In the genomic region with DNA sequence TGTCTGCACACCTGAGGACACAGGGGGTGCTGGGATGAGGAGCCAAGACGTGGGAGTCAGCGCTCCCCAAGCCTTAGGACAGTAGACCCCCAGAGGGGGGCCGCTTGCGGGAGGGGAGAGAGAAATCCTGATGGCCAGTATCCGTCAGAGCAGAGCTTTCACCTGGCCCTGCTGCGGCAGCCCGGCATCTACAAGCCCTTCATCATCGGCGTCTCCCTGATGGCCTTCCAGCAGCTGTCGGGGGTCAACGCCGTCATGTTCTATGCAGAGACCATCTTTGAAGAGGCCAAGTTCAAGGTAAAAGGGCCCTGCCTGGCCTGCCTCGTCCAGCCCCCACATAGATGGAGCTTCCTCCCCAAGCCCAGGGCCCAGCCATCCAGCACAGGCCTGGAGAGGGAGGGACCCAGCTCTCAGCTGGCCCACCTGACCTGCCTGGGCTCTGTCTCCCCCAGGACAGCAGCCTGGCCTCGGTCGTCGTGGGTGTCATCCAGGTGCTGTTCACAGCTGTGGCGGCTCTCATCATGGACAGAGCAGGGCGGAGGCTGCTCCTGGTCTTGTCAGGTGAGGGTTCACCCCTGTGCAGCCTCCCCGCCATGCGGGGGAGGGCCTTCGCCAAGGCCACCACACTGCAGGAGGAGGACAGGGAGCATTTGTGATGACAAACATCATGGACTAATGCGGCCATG, we compare ENCODE assay signal across 28 cellular contexts.
"Had no signal": no experiment of that assay in that cellular context is flagged by ENCODE, and none has a peak within 500 bp of the region (broad histone marks: within the 10 kb centered on the region; RNA-seq: fewer than 3 reads in every experiment).

No MANE protein-coding gene starts in this region.

- H3K27me3 ChIP-seq: brain microvascular endothelial cell, SJSA1 had no signal

- H3K9me3 ChIP-seq: SJSA1, SK-N-SH had no signal

- H3K9ac ChIP-seq: SK-N-SH had no signal

- H3K4me3 ChIP-seq: SJSA1 had no signal

- DNase-seq: activated CD4-positive, alpha-beta T cell treated with anti-CD3 and anti-CD28 coated beads, Interleukin-2, amount 10 ng/mL, durations not matched to agents 24 days and 14 days; activated CD4-positive, alpha-beta T cell treated with anti-CD3 and anti-CD28 coated beads, Interleukin-2, amount 50 U/mL, for 4 hours; activated CD8-positive, alpha-beta T cell treated with anti-CD3 and anti-CD28 coated beads for 36 hours; activated effector memory CD4-positive, alpha-beta T cell treated with anti-CD3 and anti-CD28 coated beads, Interleukin-2, amount 50 U/mL, for 16 hours; activated naive CD4-positive, alpha-beta T cell; activated naive CD4-positive, alpha-beta T cell treated with anti-CD3 and anti-CD28 coated beads, Interleukin-2, amount 50 U/mL, for 16 hours; activated naive CD8-positive, alpha-beta T cell treated with anti-CD3 and anti-CD28 coated beads for 36 hours; activated T-cell treated with anti-CD3 and anti-CD28 coated beads, Interleukin-2, amount 50 U/mL, for 1 hour; activated T-cell treated with anti-CD3 and anti-CD28 coated beads, Interleukin-2, amount 50 U/mL, for 72 hours; amniotic stem cell; aorta; brain microvascular endothelial cell; MM.1S; MV-4-11; NCI-H1092; NCI-H1436 treated with DMSO at 0.1 percent for 48 hours; NCI-H1694 treated with DMSO at 0.1 percent for 48 hours; NCI-H2029; NCI-H345; NCI-H524 treated with DMSO at 0.1 percent for 48 hours; SHP77 treated with DMSO at 0.1 percent for 48 hours; SK-N-SH had no signal

- H3K4me1 Mint-ChIP-seq: activated CD4-positive, alpha-beta T cell treated with anti-CD3 and anti-CD28 coated beads, Interleukin-2, amount 10 ng/mL, durations not matched to agents 24 days and 14 days; activated naive CD8-positive, alpha-beta T cell treated with anti-CD3 and anti-CD28 coated beads for 36 hours; activated T-helper 17 cell treated with anti-CD3 and anti-CD28 coated beads, Interleukin-2, amount 50 U/mL, for 72 hours had no signal

- H3K27ac Mint-ChIP-seq: activated CD4-positive, alpha-beta T cell treated with anti-CD3 and anti-CD28 coated beads, Interleukin-2, amount 10 ng/mL, durations not matched to agents 24 days and 14 days; activated CD8-positive, alpha-beta T cell treated with anti-CD3 and anti-CD28 coated beads for 36 hours; activated naive CD8-positive, alpha-beta T cell treated with anti-CD3 and anti-CD28 coated beads for 36 hours; activated T-cell treated with anti-CD3 and anti-CD28 coated beads, Interleukin-2, amount 50 U/mL, for 72 hours; activated T-helper 17 cell treated with anti-CD3 and anti-CD28 coated beads, Interleukin-2, amount 50 U/mL, for 72 hours; T-helper 1 cell treated with Interleukin-12 subunit alpha and Interleukin-12 subunit beta and Interleukin-4 antibody, amounts not matched to agents 30 μg/mL and 1 μg/mL, for 36 hours; T-helper 2 cell treated with Interferon-gamma antibody and Interleukin-4, amounts not matched to agents 5 μg/mL and 100 μg/mL, for 36 hours had no signal

- H3K36me3 Mint-ChIP-seq: activated naive CD8-positive, alpha-beta T cell treated with anti-CD3 and anti-CD28 coated beads for 36 hours had no signal

- H3K27ac ChIP-seq: brain microvascular endothelial cell, SJSA1 had no signal

- ATAC-seq: activated CD8-positive, alpha-beta T cell treated with anti-CD3 and anti-CD28 coated beads for 36 hours; activated T-cell treated with anti-CD3 and anti-CD28 coated beads, Interleukin-2, amount 50 U/mL, for 72 hours; activated T-helper 17 cell treated with anti-CD3 and anti-CD28 coated beads, Interleukin-2, amount 50 U/mL, for 72 hours; Panc1 had no signal

- H3K9me3 Mint-ChIP-seq: activated CD4-positive, alpha-beta T cell treated with anti-CD3 and anti-CD28 coated beads, Interleukin-2, amount 10 ng/mL, durations not matched to agents 24 days and 14 days; activated CD8-positive, alpha-beta T cell treated with anti-CD3 and anti-CD28 coated beads for 36 hours; activated naive CD8-positive, alpha-beta T cell treated with anti-CD3 and anti-CD28 coated beads for 36 hours; activated T-cell treated with anti-CD3 and anti-CD28 coated beads, Interleukin-2, amount 50 U/mL, for 72 hours; activated T-helper 17 cell treated with anti-CD3 and anti-CD28 coated beads, Interleukin-2, amount 50 U/mL, for 72 hours; central memory CD8-positive, alpha-beta T cell; T-helper 1 cell treated with Interleukin-12 subunit alpha and Interleukin-12 subunit beta and Interleukin-4 antibody, amounts not matched to agents 30 μg/mL and 1 μg/mL, for 36 hours; T-helper 2 cell treated with Interferon-gamma antibody and Interleukin-4, amounts not matched to agents 5 μg/mL and 100 μg/mL, for 36 hours had no signal

- H3K4me3 Mint-ChIP-seq: activated CD4-positive, alpha-beta T cell treated with anti-CD3 and anti-CD28 coated beads, Interleukin-2, amount 10 ng/mL, durations not matched to agents 24 days and 14 days; activated CD8-positive, alpha-beta T cell treated with anti-CD3 and anti-CD28 coated beads for 36 hours; activated naive CD8-positive, alpha-beta T cell treated with anti-CD3 and anti-CD28 coated beads for 36 hours; activated T-cell treated with anti-CD3 and anti-CD28 coated beads, Interleukin-2, amount 50 U/mL, for 72 hours; activated T-helper 17 cell treated with anti-CD3 and anti-CD28 coated beads, Interleukin-2, amount 50 U/mL, for 72 hours; central memory CD8-positive, alpha-beta T cell; T-helper 1 cell treated with Interleukin-12 subunit alpha and Interleukin-12 subunit beta and Interleukin-4 antibody, amounts not matched to agents 30 μg/mL and 1 μg/mL, for 36 hours; T-helper 2 cell treated with Interferon-gamma antibody and Interleukin-4, amounts not matched to agents 5 μg/mL and 100 μg/mL, for 36 hours had no signal

- H3K4me2 ChIP-seq: SK-N-SH had no signal
